8 cellular contexts compared by ENCODE assay signal in the genomic region with DNA sequence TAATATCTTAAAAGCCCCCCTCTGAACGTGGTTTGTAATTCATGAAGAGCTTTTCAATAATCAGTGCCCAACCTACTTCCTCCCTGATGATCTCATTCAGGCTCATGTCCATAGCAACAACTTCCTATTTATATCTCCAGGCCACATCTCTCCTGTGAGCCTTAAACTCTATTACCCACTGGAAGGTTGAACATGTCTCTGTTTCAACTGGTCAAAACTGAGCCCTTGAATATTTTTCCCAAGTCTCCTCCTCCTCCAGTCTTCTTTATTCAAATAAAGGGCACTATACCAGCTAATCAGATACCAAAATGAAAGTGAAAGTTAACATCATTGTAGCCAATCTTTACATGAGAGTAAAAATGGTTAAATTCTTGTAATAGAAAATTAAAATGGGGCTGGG.
DNase-seq lines count a peak whose midpoint lies in the region; ATAC-seq and TF ChIP-seq lines count a peak whose summit lies in the region.

No MANE protein-coding gene starts in this region.

- H3K4me1 ChIP-seq in upper lobe of left lung, result peaks cover 4 to 17% (median 9%) of the 10 kb centered on the region in 4 donors

- H3K36me3 ChIP-seq in upper lobe of left lung (no peaks in the 10 kb centered on the region), WERI-Rb-1 (no peaks in the 10 kb centered on the region)

- H3K27ac ChIP-seq in upper lobe of left lung (peak overlapping the region in 2 of 4 donors; percentile 21 to 74), WERI-Rb-1 (no peak overlapping the region)

- H3K36me3 Mint-ChIP-seq in activated T-cell treated with anti-CD3 and anti-CD28 coated beads, Interleukin-2, amount 50 U/mL, for 24 hours (ENCODE audit: low read depth), result no peaks in the 10 kb centered on the region

- H3K27me3 ChIP-seq in upper lobe of left lung (no peaks in the 10 kb centered on the region), WERI-Rb-1 (ENCODE audit: insufficient read depth, low read depth, severe bottlenecking) (no peaks in the 10 kb centered on the region)

- H3K4me1 Mint-ChIP-seq in activated T-cell treated with anti-CD3 and anti-CD28 coated beads, Interleukin-2, amount 50 U/mL, for 24 hours (ENCODE audit: low read depth), result peaks cover 33% of the 10 kb centered on the region

- peak overlapping the region; percentile 90 for H3K27ac Mint-ChIP-seq in activated T-cell treated with anti-CD3 and anti-CD28 coated beads, Interleukin-2, amount 50 U/mL, for 24 hours

- peak overlapping the region; percentile 76 for H3K4me3 Mint-ChIP-seq in activated T-cell treated with anti-CD3 and anti-CD28 coated beads, Interleukin-2, amount 50 U/mL, for 24 hours

- 2 to 6% methylated on average over 1 of the region's 1 CpG for WGBS in upper lobe of left lung, 2 donors

- peak overlapping the region; percentile 20 for H3K4me3 ChIP-seq in fibroblast of mammary gland (ENCODE audit: control insufficient read depth, low read depth, low read length)
- peak overlapping the region in 1 of 4 donors; percentile 14 for H3K4me3 ChIP-seq in upper lobe of left lung
- no peak overlapping the region for H3K4me3 ChIP-seq in WERI-Rb-1 (ENCODE audit: low read depth, low read length)

- ATAC-seq in HG03439 (IDR thresholded peaks at IDR 0.05; ENCODE audit: unreplicated experiment), result peak; percentile 49
- ATAC-seq in upper lobe of left lung (ENCODE audit: low FRiP score in 2 of 2), result peak; percentile 51 to 87
- ATAC-seq in HG03521 (IDR thresholded peaks at IDR 0.05; ENCODE audit: unreplicated experiment), result no peak

- no peaks in the 10 kb centered on the region for H3K27me3 Mint-ChIP-seq in activated T-cell treated with anti-CD3 and anti-CD28 coated beads, Interleukin-2, amount 50 U/mL, for 24 hours

- TF ChIP-seq CTCF in fibroblast of mammary gland (conservative IDR thresholded peaks at IDR 0.05; ENCODE audit: control insufficient read depth, insufficient read depth, low read depth, low read length) (no peak), upper lobe of left lung (IDR thresholded peaks at IDR 0.05) (no peak), WERI-Rb-1 (IDR thresholded peaks at IDR 0.05; ENCODE audit: low read depth, low read length) (no peak)

- no peaks in the 10 kb centered on the region for H3K9me3 ChIP-seq in upper lobe of left lung
- H3K9me3 ChIP-seq in WERI-Rb-1 (ENCODE audit: severe bottlenecking), result no peaks in the 10 kb centered on the region

- DNase-seq in activated T-cell treated with anti-CD3 and anti-CD28 coated beads, Interleukin-2, amount 50 U/mL, for 24 hours, result no peak
- no peak for DNase-seq in activated T-cell treated with anti-CD3 and anti-CD28 coated beads, Interleukin-2, amount 50 U/mL, for 48 hours
- DNase-seq in SIG-M5 (lab: John Stamatoyannopoulos, UW) (peak; percentile 57), fibroblast of mammary gland (ENCODE audit: low read depth) (peak; percentile 53), upper lobe of left lung (no peak), WERI-Rb-1 (no peak)

- TF ChIP-seq EP300 in upper lobe of left lung (IDR thresholded peaks at IDR 0.05), result no peak

- H3K9me3 Mint-ChIP-seq in activated T-cell treated with anti-CD3 and anti-CD28 coated beads, Interleukin-2, amount 50 U/mL, for 24 hours, result no peaks in the 10 kb centered on the region

- TF ChIP-seq POLR2A in upper lobe of left lung (IDR thresholded peaks at IDR 0.05), result no peak

Comparison
In these comparisons a context has a peak if more than half of its experiments do, and no peak if none do; other contexts are left out.
1. DNase-seq: peak in SIG-M5 (single experiment) and fibroblast of mammary gland (single experiment); none in activated T-cell treated with anti-CD3 and anti-CD28 coated beads, Interleukin-2, amount 50 U/mL, for 24 hours (single experiment), activated T-cell treated with anti-CD3 and anti-CD28 coated beads, Interleukin-2, amount 50 U/mL, for 48 hours (0 of 2), upper lobe of left lung (0 of 2) and WERI-Rb-1 (single experiment).